2 cellular contexts compared by ENCODE assay signal in genomic region chr10:70331160-70331485, GRCh38.
TF ChIP-seq lines count a peak whose summit lies in the region.

No MANE protein-coding gene starts in this region.

TF ChIP-seq in A549, 52 proteins besides CTCF, POLR2A, EP300 and RAD21:
- TF ChIP-seq, protein P1, sequence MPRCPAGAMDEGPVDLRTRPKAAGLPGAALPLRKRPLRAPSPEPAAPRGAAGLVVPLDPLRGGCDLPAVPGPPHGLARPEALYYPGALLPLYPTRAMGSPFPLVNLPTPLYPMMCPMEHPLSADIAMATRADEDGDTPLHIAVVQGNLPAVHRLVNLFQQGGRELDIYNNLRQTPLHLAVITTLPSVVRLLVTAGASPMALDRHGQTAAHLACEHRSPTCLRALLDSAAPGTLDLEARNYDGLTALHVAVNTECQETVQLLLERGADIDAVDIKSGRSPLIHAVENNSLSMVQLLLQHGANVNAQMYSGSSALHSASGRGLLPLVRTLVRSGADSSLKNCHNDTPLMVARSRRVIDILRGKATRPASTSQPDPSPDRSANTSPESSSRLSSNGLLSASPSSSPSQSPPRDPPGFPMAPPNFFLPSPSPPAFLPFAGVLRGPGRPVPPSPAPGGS (IDR thresholded peaks at IDR 0.05) = no peak
- TF ChIP-seq, protein P2, sequence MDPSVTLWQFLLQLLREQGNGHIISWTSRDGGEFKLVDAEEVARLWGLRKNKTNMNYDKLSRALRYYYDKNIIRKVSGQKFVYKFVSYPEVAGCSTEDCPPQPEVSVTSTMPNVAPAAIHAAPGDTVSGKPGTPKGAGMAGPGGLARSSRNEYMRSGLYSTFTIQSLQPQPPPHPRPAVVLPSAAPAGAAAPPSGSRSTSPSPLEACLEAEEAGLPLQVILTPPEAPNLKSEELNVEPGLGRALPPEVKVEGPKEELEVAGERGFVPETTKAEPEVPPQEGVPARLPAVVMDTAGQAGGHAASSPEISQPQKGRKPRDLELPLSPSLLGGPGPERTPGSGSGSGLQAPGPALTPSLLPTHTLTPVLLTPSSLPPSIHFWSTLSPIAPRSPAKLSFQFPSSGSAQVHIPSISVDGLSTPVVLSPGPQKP (IDR thresholded peaks at IDR 0.05; ENCODE audit: low read depth, low read length) = no peak
- TF ChIP-seq NFE2L2 (conservative IDR thresholded peaks at IDR 0.05; ENCODE audit: low read length) (no peak), HES2 (IDR thresholded peaks at IDR 0.05) (no peak), USF2 (IDR thresholded peaks at IDR 0.05) (no peak), ESRRA (IDR thresholded peaks at IDR 0.05; ENCODE audit: borderline replicate concordance, low read length) (no peak), HEYL (CRISPR knock-in tag; IDR thresholded peaks at IDR 0.05) (no peak), HMGXB4 (CRISPR knock-in tag; IDR thresholded peaks at IDR 0.05; ENCODE audit: borderline replicate concordance) (no peak), JUN (IDR thresholded peaks at IDR 0.05) (no peak)
TF ChIP-seq in A549: peak in this region for 0.

TF ChIP-seq in IMR-90, 13 proteins besides CTCF, POLR2A, EP300 and RAD21:
- TF ChIP-seq, protein P2 (IDR thresholded peaks at IDR 0.05; ENCODE audit: borderline replicate concordance, low read depth, low read length) = no peak
- TF ChIP-seq MAFK (IDR thresholded peaks at IDR 0.05; ENCODE audit: low read depth, low read length) = no peak
- no peak for TF ChIP-seq BHLHE40 (IDR thresholded peaks at IDR 0.05; ENCODE audit: low read depth, low read length)
- no peak for TF ChIP-seq CEBPB (IDR thresholded peaks at IDR 0.05; ENCODE audit: low read depth, low read length)
- no peak for TF ChIP-seq NFE2L2 (IDR thresholded peaks at IDR 0.05; ENCODE audit: low read depth, low read length)
- no peak for TF ChIP-seq RCOR1 (IDR thresholded peaks at IDR 0.05; ENCODE audit: insufficient replicate concordance, low read length)
- no peak for TF ChIP-seq RFX5 (IDR thresholded peaks at IDR 0.05; ENCODE audit: low read depth, low read length)
- TF ChIP-seq SMC3 (IDR thresholded peaks at IDR 0.05; ENCODE audit: low read depth, low read length) = no peak
- TF ChIP-seq CHD1 (IDR thresholded peaks at IDR 0.05; ENCODE audit: low read depth, low read length) = no peak
- no peak for TF ChIP-seq USF2 (IDR thresholded peaks at IDR 0.05; ENCODE audit: low read depth, low read length)
- no peak for TF ChIP-seq MXI1 (IDR thresholded peaks at IDR 0.05; ENCODE audit: borderline replicate concordance, low read depth, low read length)
- no peak for TF ChIP-seq MAZ (IDR thresholded peaks at IDR 0.05; ENCODE audit: borderline replicate concordance, low read depth, low read length)
- TF ChIP-seq FOS (IDR thresholded peaks at IDR 0.05; ENCODE audit: low read depth, low read length) = no peak
